Comparison of ENCODE assay signal across 9 cellular contexts in genomic region chrX:6226053-6226645, GRCh38. TPM values are rescaled to one million over a fixed set of nuclear protein-coding genes. Genes with fewer than 3 reads are reported as not detected.
A peak's percentile ranks its signal among the peaks of the same experiment; 100 is the strongest.
DNase-seq lines count a peak whose midpoint lies in the region; ATAC-seq and TF ChIP-seq lines count a peak whose summit lies in the region.
"Had no signal": no experiment of that assay in that cellular context is flagged by ENCODE, and none has a peak within 500 bp of the region (broad histone marks: within the 10 kb centered on the region; RNA-seq: fewer than 3 reads in every experiment).

No MANE protein-coding gene starts in this region.

- H3K27ac ChIP-seq in RWPE2 (ENCODE audit: poor library complexity, severe bottlenecking) (no peak overlapping the region), psoas muscle (no peak overlapping the region)

- TF ChIP-seq CTCF in GM10248 (IDR thresholded peaks at IDR 0.05; ENCODE audit: control extremely low read depth, extremely low read depth, low read depth, missing control alignments): no peak
- no peak for TF ChIP-seq CTCF in RWPE2 (IDR thresholded peaks at IDR 0.05; ENCODE audit: poor library complexity, severe bottlenecking)
- TF ChIP-seq CTCF in psoas muscle (IDR thresholded peaks at IDR 0.05): no peak

- WGBS in psoas muscle, 3 donors: 0% methylated on average over 26 to 50 of the region's 50 CpGs

- H3K9me3 ChIP-seq in RWPE2 (ENCODE audit: severe bottlenecking) (no peaks in the 10 kb centered on the region), psoas muscle (no peaks in the 10 kb centered on the region)

- CTCF ChIA-PET in GM10248 (lab: Yijun Ruan, JAX): no interaction called here

- ATAC-seq in RWPE2 (ENCODE audit: low read depth): no peak
- peak; percentile 37 to 66 for ATAC-seq in left cardiac atrium
- no peak for ATAC-seq in psoas muscle
- no peak for ATAC-seq in HG03439 (IDR thresholded peaks at IDR 0.05; ENCODE audit: unreplicated experiment)
- ATAC-seq in GM19455 (IDR thresholded peaks at IDR 0.05; ENCODE audit: unreplicated experiment): no peak

- H3K36me3 ChIP-seq in RWPE2 (ENCODE audit: low read depth): no peaks in the 10 kb centered on the region
- no peaks in the 10 kb centered on the region for H3K36me3 ChIP-seq in psoas muscle (ENCODE audit: insufficient read depth in 1 of 2, low read depth in 1 of 2)

- H3K27me3 ChIP-seq in RWPE2 (ENCODE audit: insufficient read depth, poor library complexity, severe bottlenecking) (peaks cover 44% of the 10 kb centered on the region), psoas muscle (ENCODE audit: insufficient read depth in 3 of 3, low read length in 2 of 3) (peaks cover 0 to 52% (median 9%) of the 10 kb centered on the region in 3 donors)

- DNase-seq in GM10248 (ENCODE audit: extremely low spot score): peak; percentile 9
- no peak for DNase-seq in RWPE2 (ENCODE audit: low spot score)
- DNase-seq in left cardiac atrium: peak; percentile 25
- DNase-seq in psoas muscle: peak in 1 of 2 donors; percentile 11
- no peak for DNase-seq in T-helper 1 cell
- no peak for DNase-seq in mesenteric fat pad (ENCODE audit: low spot score)
- DNase-seq: activated CD4-positive, alpha-beta T cell treated with anti-CD3 and anti-CD28 coated beads, Interleukin-2, amount 50 U/mL, for 1 hour had no signal

- intact Hi-C loops in left cardiac atrium (cut with DNase I) (no loop called here), psoas muscle (cut with DNase I) (no loop called here)

- peak overlapping the region; percentile 15 for H3K4me3 ChIP-seq in RWPE2 (ENCODE audit: severe bottlenecking)
- peak overlapping the region; percentile 46 for H3K4me3 ChIP-seq in psoas muscle

- H3K4me1 ChIP-seq in RWPE2 (ENCODE audit: insufficient read depth, poor library complexity, severe bottlenecking): no peaks in the 10 kb centered on the region
- H3K4me1 ChIP-seq in psoas muscle: no peaks in the 10 kb centered on the region

- POLR2A ChIA-PET in GM10248 (lab: Yijun Ruan, JAX): no interaction called here

RNA-seq across cellular contexts. Expression of gene NLGN4X, which starts 2.5 kb away (rescaled TPM):
- total RNA-seq in left cardiac atrium (1 to 10 TPM; 5.4 to 6.4 TPM), psoas muscle (under 1 TPM; 0.13 to 0.59 (median 0.22) TPM), mesenteric fat pad (8.4 TPM)
- polyA plus RNA-seq in psoas muscle: under 1 TPM; 0.05 to 0.12 (median 0.11) TPM

Comparison
In these comparisons a context has a peak if more than half of its experiments do, and no peak if none do; other contexts are left out.
1. DNase-seq: peak in GM10248 (single experiment) and left cardiac atrium (single experiment); none in RWPE2 (single experiment), T-helper 1 cell (0 of 5) and mesenteric fat pad (single experiment).
2. ATAC-seq: peak in left cardiac atrium (2 of 2); none in RWPE2 (single experiment), psoas muscle (0 of 4), HG03439 (single experiment) and GM19455 (single experiment).